9 cellular contexts compared by ENCODE assay signal in genomic region chr3:127044996-127045395, GRCh38.
DNase-seq lines count a peak whose midpoint lies in the region; ATAC-seq and TF ChIP-seq lines count a peak whose summit lies in the region.
"Had no signal": no experiment of that assay in that cellular context is flagged by ENCODE, and none has a peak within 500 bp of the region (broad histone marks: within the 10 kb centered on the region; RNA-seq: fewer than 3 reads in every experiment).

No MANE protein-coding gene starts in this region.

- no peak overlapping the region for H3K4me2 ChIP-seq in PC-3 (ENCODE audit: low read length)
- H3K4me2 ChIP-seq: BLaER1 treated with 17β-estradiol and CSF1 and Interleukin-3, amounts not matched to agents 10 nM and 100 nM had no signal

- no TSS peak for BruUV-seq in PC-3 (replicated peaks; lab: Mats Ljungman, UMichigan)

- DNase-seq in cardiac muscle cell (ENCODE audit: low read depth in 1 of 2, low spot score in 1 of 2) (peak; percentile 7 to 10), left ventricle myocardium inferior (no peak), PC-3 (peak; percentile 6), hepatic stellate cell (ENCODE audit: low spot score) (peak; percentile 61)
- DNase-seq in activated CD4-positive, alpha-beta T cell treated with anti-CD3 and anti-CD28 coated beads for 36 hours: no peak
- no peak for DNase-seq in CD4-positive, alpha-beta T cell

- no peak overlapping the region for H3K4me3 ChIP-seq in cardiac muscle cell
- H3K4me3 ChIP-seq in left ventricle myocardium inferior: no peak overlapping the region
- H3K4me3 ChIP-seq in PC-3 (ENCODE audit: low read length): no peak overlapping the region
- H3K4me3 ChIP-seq: BLaER1 treated with 17β-estradiol and CSF1 and Interleukin-3, amounts not matched to agents 10 nM and 100 nM had no signal

- H3K27me3 ChIP-seq in cardiac muscle cell (no peaks in the 10 kb centered on the region), left ventricle myocardium inferior (ENCODE audit: low read depth) (peaks cover 6% of the 10 kb centered on the region), PC-3 (ENCODE audit: low read length) (no peaks in the 10 kb centered on the region)
- no peaks in the 10 kb centered on the region for H3K27me3 ChIP-seq in CD4-positive, alpha-beta T cell (ENCODE audit: control insufficient read depth, insufficient read depth, low read length)

- H3F3A ChIP-seq in PC-3 (ENCODE audit: low read length, unreplicated experiment): no peaks in the 10 kb centered on the region

- H3K36me3 Mint-ChIP-seq in activated CD4-positive, alpha-beta T cell treated with anti-CD3 and anti-CD28 coated beads for 36 hours (ENCODE audit: low read depth): no peaks in the 10 kb centered on the region
- no peaks in the 10 kb centered on the region for H3K36me3 Mint-ChIP-seq in CD4-positive, alpha-beta T cell (ENCODE audit: low read depth)

- CTCF ChIA-PET in PC-3 (lab: Charles Lee): no interaction called here
- CTCF ChIA-PET in activated CD4-positive, alpha-beta T cell treated with anti-CD3 and anti-CD28 coated beads for 36 hours (lab: Charles Lee): no interaction called here
- CTCF ChIA-PET in CD4-positive, alpha-beta T cell (lab: Charles Lee): no interaction called here

- H4K20me1 ChIP-seq in PC-3 (ENCODE audit: low read length): no peaks in the 10 kb centered on the region

- H3K27me3 Mint-ChIP-seq in activated CD4-positive, alpha-beta T cell treated with anti-CD3 and anti-CD28 coated beads for 36 hours: peaks cover 3% of the 10 kb centered on the region
- peaks cover 7% of the 10 kb centered on the region for H3K27me3 Mint-ChIP-seq in CD4-positive, alpha-beta T cell

- H3K79me2 ChIP-seq in PC-3 (ENCODE audit: low read length): no peaks in the 10 kb centered on the region

- no peaks in the 10 kb centered on the region for H3K4me1 Mint-ChIP-seq in activated CD4-positive, alpha-beta T cell treated with anti-CD3 and anti-CD28 coated beads for 36 hours
- no peaks in the 10 kb centered on the region for H3K4me1 Mint-ChIP-seq in CD4-positive, alpha-beta T cell (ENCODE audit: low read depth)

- H3K27ac ChIP-seq in cardiac muscle cell (no peak overlapping the region), left ventricle myocardium inferior (replicated peaks) (no peak overlapping the region), PC-3 (ENCODE audit: low read length) (no peak overlapping the region)
- no peak overlapping the region for H3K27ac ChIP-seq in CD4-positive, alpha-beta T cell (ENCODE audit: low read depth, low read length)
- H3K27ac ChIP-seq: BLaER1 treated with 17β-estradiol and CSF1 and Interleukin-3, amounts not matched to agents 10 nM and 100 nM had no signal

- 0 out of 2 replicates have a peak overlapping the region, but pooled peaks have one; percentile 28 for H2AFZ ChIP-seq in PC-3 (ENCODE audit: low read length)

- TF ChIP-seq CTCF in cardiac muscle cell (IDR thresholded peaks at IDR 0.05; ENCODE audit: low read depth, low read length): no peak
- no peak for TF ChIP-seq CTCF in left ventricle myocardium inferior (IDR thresholded peaks at IDR 0.05; ENCODE audit: borderline replicate concordance)
- no peak for TF ChIP-seq CTCF in PC-3 (conservative IDR thresholded peaks at IDR 0.05; ENCODE audit: low read depth, low read length)
- TF ChIP-seq CTCF in CD4-positive, alpha-beta T cell (IDR thresholded peaks at IDR 0.05): no peak

- H3K9me3 ChIP-seq in cardiac muscle cell (ENCODE audit: low read depth) (no peaks in the 10 kb centered on the region), left ventricle myocardium inferior (replicated peaks) (peaks cover 7% of the 10 kb centered on the region), PC-3 (ENCODE audit: low read length) (no peaks in the 10 kb centered on the region)
- no peaks in the 10 kb centered on the region for H3K9me3 ChIP-seq in CD4-positive, alpha-beta T cell (ENCODE audit: control insufficient read depth, low read length)

- no peaks in the 10 kb centered on the region for H3K9me2 ChIP-seq in PC-3 (replicated peaks; ENCODE audit: low read length)

- H3K4me1 ChIP-seq in cardiac muscle cell (ENCODE audit: low read depth): no peaks in the 10 kb centered on the region
- peaks cover 10% of the 10 kb centered on the region for H3K4me1 ChIP-seq in left ventricle myocardium inferior
- H3K4me1 ChIP-seq in PC-3 (ENCODE audit: insufficient read depth, low read length): no peaks in the 10 kb centered on the region

- POLR2A ChIA-PET in PC-3 (lab: Charles Lee; ENCODE audit: unreplicated experiment): no interaction called here
- POLR2A ChIA-PET in activated CD4-positive, alpha-beta T cell treated with anti-CD3 and anti-CD28 coated beads for 36 hours (lab: Charles Lee): no interaction called here
- POLR2A ChIA-PET in CD4-positive, alpha-beta T cell (lab: Charles Lee): no interaction called here

- intact Hi-C loops in left ventricle myocardium inferior (cut with micrococcal nuclease): no loop called here
- intact Hi-C loops in PC-3 (cut with micrococcal nuclease): no loop called here
- intact Hi-C loops in activated CD4-positive, alpha-beta T cell treated with anti-CD3 and anti-CD28 coated beads for 36 hours (cut with DNase I, micrococcal nuclease): no loop called here
- intact Hi-C loops in CD4-positive, alpha-beta T cell (cut with DNase I, micrococcal nuclease): no loop called here

- no peak overlapping the region for H3K4me3 Mint-ChIP-seq in activated CD4-positive, alpha-beta T cell treated with anti-CD3 and anti-CD28 coated beads for 36 hours
- H3K4me3 Mint-ChIP-seq in CD4-positive, alpha-beta T cell: no peak overlapping the region

- H3K36me3 ChIP-seq in cardiac muscle cell: no peaks in the 10 kb centered on the region
- no peaks in the 10 kb centered on the region for H3K36me3 ChIP-seq in left ventricle myocardium inferior
- no peaks in the 10 kb centered on the region for H3K36me3 ChIP-seq in PC-3 (ENCODE audit: low read depth, low read length)
- H3K36me3 ChIP-seq: BLaER1 treated with 17β-estradiol and CSF1 and Interleukin-3, amounts not matched to agents 10 nM and 100 nM had no signal

- no peak overlapping the region for H3K9ac ChIP-seq in PC-3 (ENCODE audit: low read length)
- H3K9ac ChIP-seq: BLaER1 treated with 17β-estradiol and CSF1 and Interleukin-3, amounts not matched to agents 10 nM and 100 nM had no signal

- ATAC-seq in PC-3 (peak; percentile 22; the same call in 1 of the 2 replicates), HG02870 (IDR thresholded peaks at IDR 0.05; ENCODE audit: unreplicated experiment) (no peak), HG03378 (IDR thresholded peaks at IDR 0.05; ENCODE audit: unreplicated experiment) (no peak)
- ATAC-seq in activated CD4-positive, alpha-beta T cell treated with anti-CD3 and anti-CD28 coated beads for 36 hours: no peak
- ATAC-seq in CD4-positive, alpha-beta T cell (ENCODE audit: poor library complexity): no peak

- H3K27ac Mint-ChIP-seq in activated CD4-positive, alpha-beta T cell treated with anti-CD3 and anti-CD28 coated beads for 36 hours: no peak overlapping the region
- H3K27ac Mint-ChIP-seq in CD4-positive, alpha-beta T cell: no peak overlapping the region

- peaks cover 8% of the 10 kb centered on the region for H3K9me3 Mint-ChIP-seq in activated CD4-positive, alpha-beta T cell treated with anti-CD3 and anti-CD28 coated beads for 36 hours (ENCODE audit: low read depth)
- H3K9me3 Mint-ChIP-seq in CD4-positive, alpha-beta T cell: peaks cover 3% of the 10 kb centered on the region

Comparison
In these comparisons a context has a peak if more than half of its experiments do, and no peak if none do; other contexts are left out.
1. DNase-seq: peak in cardiac muscle cell (2 of 2), PC-3 (single experiment) and hepatic stellate cell (single experiment); none in left ventricle myocardium inferior (single experiment), activated CD4-positive, alpha-beta T cell treated with anti-CD3 and anti-CD28 coated beads for 36 hours (single experiment) and CD4-positive, alpha-beta T cell (0 of 10).